Comparison of ENCODE assay signal across 6 cellular contexts in genomic region chr11:116115801-116116200, GRCh38.
"Had no signal": no experiment of that assay in that cellular context is flagged by ENCODE, and none has a peak within 500 bp of the region (broad histone marks: within the 10 kb centered on the region; RNA-seq: fewer than 3 reads in every experiment).

No MANE protein-coding gene starts in this region.

- DNase-seq: Karpas-422, KBM-7, KG1 had no signal

- FAIRE-seq: HTR-8/SVneo had no signal

- H3K27ac ChIP-seq: HL-60, KMS-11 had no signal

- H3K4me2 ChIP-seq: KMS-11 had no signal

- H3K9ac ChIP-seq: KMS-11 had no signal
